14 cellular contexts compared by ENCODE assay signal in genomic region chr12:130044991-130045621, GRCh38.
A peak's percentile ranks its signal among the peaks of the same experiment; 100 is the strongest.
DNase-seq lines count a peak whose midpoint lies in the region; TF ChIP-seq lines count a peak whose summit lies in the region.
"Had no signal": no experiment of that assay in that cellular context is flagged by ENCODE, and none has a peak within 500 bp of the region (broad histone marks: within the 10 kb centered on the region; RNA-seq: fewer than 3 reads in every experiment).

No MANE protein-coding gene starts in this region.

- peaks cover 54% of the 10 kb centered on the region for H3K27me3 Mint-ChIP-seq in activated T-cell treated with anti-CD3 and anti-CD28 coated beads, Interleukin-2, amount 50 U/mL, for 24 hours

- 1 to 5% methylated on average over 17 to 18 of the region's 22 CpGs for WGBS in mesodermal cell (ENCODE audit: insufficient coverage in 2 of 2), 2 experiments

- intact Hi-C loops in OCI-LY7 (cut with micrococcal nuclease; ENCODE audit: unreplicated experiment): loop anchor here (5.0 kb wide), 1 partner anchor 702 kb away; no protein-coding TSS in a partner anchor

- no TSS peak for BruUV-seq in OCI-LY7 (replicated peaks; lab: Mats Ljungman, UMichigan)

- H2AFZ ChIP-seq in OCI-LY7 (ENCODE audit: low read length): no peak overlapping the region

- H3K36me3 ChIP-seq in mesodermal cell (ENCODE audit: control insufficient read depth, insufficient read depth, low read length) (no peaks in the 10 kb centered on the region), OCI-LY7 (ENCODE audit: insufficient read depth, low read length) (no peaks in the 10 kb centered on the region)
- H3K36me3 ChIP-seq: upper lobe of left lung had no signal

- H3K4me1 Mint-ChIP-seq in activated T-cell treated with anti-CD3 and anti-CD28 coated beads, Interleukin-2, amount 50 U/mL, for 24 hours (ENCODE audit: low read depth): peaks cover 4% of the 10 kb centered on the region

- no peaks in the 10 kb centered on the region for H4K20me1 ChIP-seq in OCI-LY7 (ENCODE audit: insufficient read depth, low read length)

- no peaks in the 10 kb centered on the region for H3K79me2 ChIP-seq in OCI-LY7 (ENCODE audit: insufficient read depth, low read depth, low read length)

- no peaks in the 10 kb centered on the region for H3K36me3 Mint-ChIP-seq in activated T-cell treated with anti-CD3 and anti-CD28 coated beads, Interleukin-2, amount 50 U/mL, for 24 hours (ENCODE audit: low read depth)

- H3K27ac ChIP-seq in mesodermal cell (ENCODE audit: low read depth, low read length, severe bottlenecking) (peak overlapping the region; percentile 49), OCI-LY7 (ENCODE audit: low read depth, low read length, poor library complexity, severe bottlenecking) (no peak overlapping the region)
- H3K27ac ChIP-seq: psoas muscle, upper lobe of left lung had no signal

- H3K27ac Mint-ChIP-seq in activated T-cell treated with anti-CD3 and anti-CD28 coated beads, Interleukin-2, amount 50 U/mL, for 24 hours: no peak overlapping the region
- H3K27ac Mint-ChIP-seq: activated T-helper 17 cell treated with anti-CD3 and anti-CD28 coated beads, Interleukin-2, amount 50 U/mL, for 72 hours; dendritic cell treated with granulocyte-macrophage colony-stimulating factor and Interleukin-4, amounts not matched to agents 40 ng/mL and 50 ng/mL, for 4 days had no signal

- H3K4me3 Mint-ChIP-seq in activated T-cell treated with anti-CD3 and anti-CD28 coated beads, Interleukin-2, amount 50 U/mL, for 24 hours: no peak overlapping the region
- H3K4me3 Mint-ChIP-seq: activated T-helper 17 cell treated with anti-CD3 and anti-CD28 coated beads, Interleukin-2, amount 50 U/mL, for 72 hours; dendritic cell treated with granulocyte-macrophage colony-stimulating factor and Interleukin-4, amounts not matched to agents 40 ng/mL and 50 ng/mL, for 4 days had no signal

- no peaks in the 10 kb centered on the region for H3K9me2 ChIP-seq in OCI-LY7 (ENCODE audit: insufficient read depth, low read length)

- no peak for TF ChIP-seq CTCF in OCI-LY7 (conservative IDR thresholded peaks at IDR 0.05; ENCODE audit: low read length)

- H3K9me3 ChIP-seq in mesodermal cell (ENCODE audit: control insufficient read depth, low read length): no peaks in the 10 kb centered on the region
- peaks cover 6% of the 10 kb centered on the region; the same call in 1 of the 2 replicates for H3K9me3 ChIP-seq in OCI-LY7 (ENCODE audit: low read length)
- H3K9me3 ChIP-seq: psoas muscle, upper lobe of left lung had no signal

- H3K4me2 ChIP-seq in OCI-LY7 (ENCODE audit: low read length): no peak overlapping the region

- H3K9me3 Mint-ChIP-seq in activated T-cell treated with anti-CD3 and anti-CD28 coated beads, Interleukin-2, amount 50 U/mL, for 24 hours: peaks cover 6% of the 10 kb centered on the region

- CTCF ChIA-PET in OCI-LY7 (lab: Charles Lee; ENCODE audit: unreplicated experiment): no interaction called here

- DNase-seq in DMS53 (lab: John Stamatoyannopoulos, UW) (peak; percentile 98), NCI-H146 (lab: John Stamatoyannopoulos, UW) (peak; percentile 95), astrocyte of the hippocampus (ENCODE audit: low read depth, low spot score) (peak; percentile 15), COR-L47 (lab: John Stamatoyannopoulos, UW) (no peak), OCI-LY7 (ENCODE audit: low spot score) (no peak), NCI-H1436 treated with DMSO at 0.1 percent for 48 hours (lab: John Stamatoyannopoulos, UW) (no peak)
- DNase-seq in activated T-cell treated with anti-CD3 and anti-CD28 coated beads, Interleukin-2, amount 50 U/mL, for 24 hours: no peak
- DNase-seq: DMS 273 treated with DMSO at 0.1 percent for 48 hours, psoas muscle, T1000, upper lobe of left lung had no signal

- POLR2A ChIA-PET in OCI-LY7 (lab: Charles Lee): interaction anchor here (0.6 kb wide), 1 partner anchor 1425 kb away, joined by 8 read pairs; no protein-coding TSS in a partner anchor

- H3K4me1 ChIP-seq in mesodermal cell (ENCODE audit: control insufficient read depth, insufficient read depth, low read length, poor library complexity, severe bottlenecking): peaks cover 14% of the 10 kb centered on the region
- no peaks in the 10 kb centered on the region for H3K4me1 ChIP-seq in OCI-LY7 (ENCODE audit: insufficient read depth, low read length, poor library complexity, severe bottlenecking)
- H3K4me1 ChIP-seq: psoas muscle had no signal

- H3K4me3 ChIP-seq in mesodermal cell (ENCODE audit: extremely low read depth, insufficient read depth, low read length, poor library complexity, severe bottlenecking) (peak overlapping the region; percentile 11), OCI-LY7 (ENCODE audit: low read depth, low read length, poor library complexity, severe bottlenecking) (no peak overlapping the region)
- H3K4me3 ChIP-seq: psoas muscle, upper lobe of left lung had no signal

Comparison
In these comparisons a context has a peak if more than half of its experiments do, and no peak if none do; other contexts are left out.
1. DNase-seq: peak in DMS53 (single experiment), NCI-H146 (single experiment) and astrocyte of the hippocampus (single experiment); none in activated T-cell treated with anti-CD3 and anti-CD28 coated beads, Interleukin-2, amount 50 U/mL, for 24 hours (single experiment), COR-L47 (single experiment), OCI-LY7 (single experiment) and NCI-H1436 treated with DMSO at 0.1 percent for 48 hours (single experiment).